8 cellular contexts compared by ENCODE assay signal in genomic region chr2:97663962-97664635, GRCh38. TPM values are rescaled to one million over a fixed set of nuclear protein-coding genes. Genes with fewer than 3 reads are reported as not detected.
DNase-seq lines count a peak whose midpoint lies in the region; ATAC-seq, FAIRE-seq and TF ChIP-seq lines count a peak whose summit lies in the region.

Gene ACTR1B, minus strand, starts transcription at chr2:97664044. Its CDS starts 154 bp downstream, at chr2:97663890.

- peak within 1 kb of the TSS; percentile 91 for H2BK5ac ChIP-seq in IMR-90 (ENCODE audit: low read depth, low read length, poor library complexity, severe bottlenecking)

- H2BK15ac ChIP-seq in IMR-90 (ENCODE audit: low read depth, low read length): peak within 1 kb of the TSS; percentile 37; the same call in 1 of the 3 replicates

- H3K79me1 ChIP-seq in IMR-90 (ENCODE audit: low read depth in 1 of 2, low read length in 2 of 2): peaks cover 12 to 40% of the 10 kb centered on the region in 2 experiments; a peak in 3 of 4 replicates

- in situ Hi-C loops in IMR-90 (cut with MboI; ENCODE audit: low sequenced_read_pairs): loop anchor here (25.0 kb wide), 1 partner anchor 1602 kb away; no protein-coding TSS in a partner anchor

- H2BK120ac ChIP-seq in IMR-90 (ENCODE audit: low read depth, low read length): peak within 1 kb of the TSS; percentile 76

- FAIRE-seq in endothelial cell of umbilical vein (lab: Jason Lieb, UNC): peak; percentile 99

- no TSS peak for BruUV-seq in IMR-90 (replicated peaks; lab: Mats Ljungman, UMichigan)
- no TSS peak for BruUV-seq in OCI-LY7 (replicated peaks; lab: Mats Ljungman, UMichigan)
- BruUV-seq in endothelial cell of umbilical vein (replicated peaks; lab: Mats Ljungman, UMichigan): no TSS peak

- H3K4me1 ChIP-seq in IMR-90 (ENCODE audit: control insufficient read depth, insufficient read depth, low read length) (peaks cover 9% of the 10 kb centered on the region), OCI-LY7 (ENCODE audit: insufficient read depth, low read length, poor library complexity, severe bottlenecking) (peaks cover 16% of the 10 kb centered on the region), endothelial cell of umbilical vein (ENCODE audit: control insufficient read depth, extremely low read depth, insufficient read depth, low read length) (peaks cover 18% of the 10 kb centered on the region)

- peak within 1 kb of the TSS; percentile 94 for H4K91ac ChIP-seq in IMR-90 (ENCODE audit: insufficient read depth, low read depth, low read length)

- H3K79me2 ChIP-seq in OCI-LY7 (ENCODE audit: insufficient read depth, low read depth, low read length) (peaks cover 21% of the 10 kb centered on the region; the same call in 1 of the 2 replicates), endothelial cell of umbilical vein (ENCODE audit: control insufficient read depth, insufficient read depth, low read length) (peaks cover 13% of the 10 kb centered on the region)

- H4K5ac ChIP-seq in IMR-90 (ENCODE audit: low read depth, low read length): peak within 1 kb of the TSS; percentile 72

- ATAC-seq in GM21528 (IDR thresholded peaks at IDR 0.05; ENCODE audit: low FRiP score, unreplicated experiment): peak; percentile 91
- peak; percentile 89 for ATAC-seq in IMR-90 (ENCODE audit: low read depth)

- DNase-seq in DMS114 treated with DMSO at 0.1 percent for 48 hours (lab: John Stamatoyannopoulos, UW; ENCODE audit: unreplicated experiment) (peak; percentile 99), IMR-90 (peak; percentile 98), OCI-LY7 (ENCODE audit: low spot score) (peak; percentile 99), activated T-cell treated with anti-CD3 and anti-CD28 coated beads for 1 hour (ENCODE audit: low read depth) (peak; percentile 92), endothelial cell of umbilical vein (ENCODE audit: low read depth, low spot score) (peak; percentile 99), midbrain (lab: John Stamatoyannopoulos, UW) (peak; percentile 98)
- peak; percentile 95 for DNase-seq in stimulated activated CD8-positive, alpha-beta memory T cell treated with anti-CD3 and anti-CD28 coated beads, Interleukin-2, amount 100 ng/mL, for 1 hour (ENCODE audit: low read depth in 2 of 2)

- H3K9me3 ChIP-seq in IMR-90 (ENCODE audit: control insufficient read depth, insufficient read depth, low read length): no peaks in the 10 kb centered on the region
- H3K9me3 ChIP-seq in OCI-LY7 (ENCODE audit: low read length): no peaks in the 10 kb centered on the region
- no peaks in the 10 kb centered on the region for H3K9me3 ChIP-seq in endothelial cell of umbilical vein (replicated peaks; ENCODE audit: control insufficient read depth, insufficient read depth, low read length)

- H2AK9ac ChIP-seq in IMR-90 (replicated peaks; ENCODE audit: low read depth, low read length, poor library complexity): peak within 1 kb of the TSS; percentile 97

- H3K4me3 ChIP-seq in IMR-90 (ENCODE audit: insufficient read depth, low read depth, low read length) (peak within 1 kb of the TSS; percentile 57), OCI-LY7 (ENCODE audit: low read depth, low read length, poor library complexity, severe bottlenecking) (peak within 1 kb of the TSS; percentile 90), endothelial cell of umbilical vein (replicated peaks in 1 of 3; ENCODE audit: insufficient read depth in 1 of 3, low read depth in 1 of 3, low read length in 3 of 3) (peak within 1 kb of the TSS; percentile 65 to 83 (median 78))

- peak within 1 kb of the TSS; percentile 98 for H3K14ac ChIP-seq in IMR-90 (replicated peaks; ENCODE audit: low read depth, low read length)

- dilution Hi-C loops in IMR-90 (cut with HindIII; ENCODE audit: low sequenced_read_pairs, unreplicated experiment) (no loop called here), endothelial cell of umbilical vein (cut with MboI; ENCODE audit: extremely low pct_ligation_motif_present, low sequenced_read_pairs) (no loop called here)

- POLR2A ChIA-PET in IMR-90 (lab: Charles Lee; ENCODE audit: unreplicated experiment) (interaction anchor here (2.8 kb wide), 1 partner anchor 18 kb away, joined by 15 read pairs; the partner anchor contains the start of gene COX5B), OCI-LY7 (lab: Charles Lee) (interaction anchor here (0.9 to 4.1 kb wide), 7 partner anchors 9 to 266 kb away, joined by 3 to 44 read pairs (median 3); partner anchors contain the start of genes ANKRD36B and COX5B), endothelial cell of umbilical vein (lab: Charles Lee) (interaction anchor here (0.5 to 3.9 kb wide), 7 partner anchors 13 to 189 kb away, joined by 3 to 38 read pairs (median 4); partner anchors contain the start of gene COX5B)

- intact Hi-C loops in IMR-90 (cut with micrococcal nuclease) (loop anchor here (1.0 kb wide), 2 partner anchors 33 to 74 kb away; no protein-coding TSS in a partner anchor), OCI-LY7 (cut with micrococcal nuclease; ENCODE audit: unreplicated experiment) (loop anchor here (1.0 to 2.0 kb wide), 3 partner anchors 19 to 73 kb away; no protein-coding TSS in a partner anchor), endothelial cell of umbilical vein (cut with micrococcal nuclease) (loop anchor here (1.0 kb wide), 3 partner anchors 18 to 74 kb away; partner anchors contain the start of gene COX5B)

- H4K20me1 ChIP-seq in IMR-90 (ENCODE audit: insufficient read depth, low read length): 0 out of 2 replicates have a peak, but pooled peaks cover 8% of the 10 kb centered on the region
- no peaks in the 10 kb centered on the region for H4K20me1 ChIP-seq in OCI-LY7 (ENCODE audit: insufficient read depth, low read length)
- no peaks in the 10 kb centered on the region for H4K20me1 ChIP-seq in endothelial cell of umbilical vein (replicated peaks; ENCODE audit: control insufficient read depth, extremely low read depth, insufficient read depth, low read length)

- peak within 1 kb of the TSS; percentile 83 for H2BK20ac ChIP-seq in IMR-90 (ENCODE audit: low read depth, low read length)

- CTCF ChIA-PET in IMR-90 (lab: Yijun Ruan, JAX) (interaction anchor here (0.6 to 1.5 kb wide), 4 partner anchors 11 to 62 kb away, joined by 3 to 5 read pairs (median 4); no protein-coding TSS in a partner anchor), OCI-LY7 (lab: Charles Lee; ENCODE audit: unreplicated experiment) (interaction anchor here (0.7 to 1.5 kb wide), 2 partner anchors 18 to 34 kb away, joined by 3 to 4 read pairs; partner anchors contain the start of gene COX5B), endothelial cell of umbilical vein (lab: Charles Lee) (interaction anchor here (0.8 to 6.3 kb wide), 16 partner anchors 9 to 721 kb away, joined by 3 to 126 read pairs (median 4); partner anchors contain the start of gene COX5B)

- peak within 1 kb of the TSS; percentile 69 for H2AK5ac ChIP-seq in IMR-90 (ENCODE audit: low read depth, low read length)

- peak within 1 kb of the TSS; percentile 98 for H2AFZ ChIP-seq in IMR-90 (replicated peaks; ENCODE audit: low read length, poor library complexity)
- H2AFZ ChIP-seq in OCI-LY7 (ENCODE audit: low read length): peak within 1 kb of the TSS; percentile 89
- peak within 1 kb of the TSS; percentile 78 for H2AFZ ChIP-seq in endothelial cell of umbilical vein (ENCODE audit: low read depth, low read length)

- WGBS in IMR-90 (ENCODE audit: extremely low coverage in 2 of 2, insufficient read length in 1 of 2), 2 experiments: 2% methylated on average over 18 of the region's 60 CpGs; no CpG with 5 or more reads in 1 of the 2 experiments

- peak; percentile 65 for TF ChIP-seq CTCF in IMR-90 (conservative IDR thresholded peaks at IDR 0.05; ENCODE audit: low read depth, low read length)
- TF ChIP-seq CTCF in OCI-LY7 (conservative IDR thresholded peaks at IDR 0.05; ENCODE audit: low read length): peak; percentile 83
- TF ChIP-seq CTCF in endothelial cell of umbilical vein (IDR thresholded peaks at IDR 0.05; ENCODE audit: extremely low read depth in 1 of 2, insufficient read depth in 1 of 2, low read depth in 1 of 2, low read length in 2 of 2): peak; percentile 55 to 56

- H3K36me3 ChIP-seq in IMR-90 (ENCODE audit: control insufficient read depth, insufficient read depth, low read length) (peaks cover 5% of the 10 kb centered on the region; the same call in 1 of the 2 replicates), OCI-LY7 (ENCODE audit: insufficient read depth, low read length) (peaks cover 14% of the 10 kb centered on the region; the same call in 1 of the 2 replicates), endothelial cell of umbilical vein (ENCODE audit: control insufficient read depth in 2 of 2, extremely low read depth in 1 of 2, insufficient read depth in 2 of 2, low read length in 2 of 2) (no peaks in the 10 kb centered on the region)

- TF ChIP-seq RAD21 in IMR-90 (IDR thresholded peaks at IDR 0.05; ENCODE audit: low read length): peak; percentile 40

- peak within 1 kb of the TSS; percentile 56 to 78 for H4K8ac ChIP-seq in IMR-90 (ENCODE audit: low read depth in 2 of 2, low read length in 2 of 2)

- H3K27me3 ChIP-seq in IMR-90 (ENCODE audit: control insufficient read depth, insufficient read depth, low read length) (no peaks in the 10 kb centered on the region), endothelial cell of umbilical vein (ENCODE audit: control insufficient read depth in 2 of 2, insufficient read depth in 2 of 2, low read length in 2 of 2) (no peaks in the 10 kb centered on the region)

- peak within 1 kb of the TSS; percentile 95 for H3K27ac ChIP-seq in IMR-90 (ENCODE audit: insufficient read depth, low read length)
- H3K27ac ChIP-seq in OCI-LY7 (ENCODE audit: low read depth, low read length, poor library complexity, severe bottlenecking): peak within 1 kb of the TSS; percentile 69
- peak within 1 kb of the TSS; percentile 85 for H3K27ac ChIP-seq in endothelial cell of umbilical vein (ENCODE audit: insufficient read depth, low read depth, low read length)

- H3K4me2 ChIP-seq in IMR-90 (ENCODE audit: low read depth, low read length): peak within 1 kb of the TSS; percentile 96
- H3K4me2 ChIP-seq in OCI-LY7 (ENCODE audit: low read length): peak within 1 kb of the TSS; percentile 93
- H3K4me2 ChIP-seq in endothelial cell of umbilical vein (ENCODE audit: insufficient read depth, low read length): peak within 1 kb of the TSS; percentile 79

- H3K9me1 ChIP-seq in IMR-90 (ENCODE audit: insufficient read depth, low read length) (peaks cover 9% of the 10 kb centered on the region), endothelial cell of umbilical vein (replicated peaks; ENCODE audit: control insufficient read depth, extremely low read depth, insufficient read depth, low read length) (no peaks in the 10 kb centered on the region)

- peak within 1 kb of the TSS; percentile 79 for H3K56ac ChIP-seq in IMR-90 (ENCODE audit: extremely low read depth, insufficient read depth, low read length)

- no peaks in the 10 kb centered on the region for H3K9me2 ChIP-seq in OCI-LY7 (ENCODE audit: insufficient read depth, low read length)

- H3K23ac ChIP-seq in IMR-90 (ENCODE audit: low read depth, low read length): peak within 1 kb of the TSS; percentile 96

- TF ChIP-seq POLR2A in IMR-90 (IDR thresholded peaks at IDR 0.05; ENCODE audit: low read depth, low read length) (peak; percentile 53), endothelial cell of umbilical vein (IDR thresholded peaks at IDR 0.05; ENCODE audit: low read depth, low read length) (peak; percentile 38)

- peak within 1 kb of the TSS; percentile 90 for H3K4ac ChIP-seq in IMR-90 (ENCODE audit: low read depth, low read length)

- H3K18ac ChIP-seq in IMR-90 (ENCODE audit: low read depth, low read length): peak within 1 kb of the TSS; percentile 87

- H3K9ac ChIP-seq in IMR-90 (ENCODE audit: low read depth, low read length) (peak within 1 kb of the TSS; percentile 77), endothelial cell of umbilical vein (replicated peaks; ENCODE audit: extremely low read depth, insufficient read depth, low read length) (peak within 1 kb of the TSS; percentile 95)

RNA-seq across cellular contexts. Expression of gene ACTR1B, which starts in this region (rescaled TPM):
- total RNA-seq in IMR-90 (2012; rRNA removed) (34.2 and 40.5 TPM in 2 replicates), OCI-LY7 (2022) (68.2 and 69.7 TPM in 2 replicates), endothelial cell of umbilical vein (49.8 and 50.2 TPM in 2 replicates)
- polyA plus RNA-seq in IMR-90 (2012; rRNA removed) (62.4 and 68.8 TPM in 2 replicates), endothelial cell of umbilical vein (60.9 and 68.4 TPM in 2 replicates)
- 32.4 and 65.5 TPM in 2 replicates for polyA plus RNA-seq in IMR-90 (2012; cell fraction: cytosol; rRNA removed)
- 129 and 234 TPM in 2 replicates for polyA plus RNA-seq in IMR-90 (2012; cell fraction: nucleus; rRNA removed; ENCODE audit: low replicate concordance)
- total RNA-seq in OCI-LY7 (2014; rRNA removed; shearing (Covaris generic)): 67.8 and 71.2 TPM in 2 replicates
- polyA plus RNA-seq in endothelial cell of umbilical vein (2011; cell fraction: cytosol; rRNA removed): 43.1 and 51.6 TPM in 2 replicates
- 101 and 122 TPM in 2 replicates for polyA plus RNA-seq in endothelial cell of umbilical vein (2011; cell fraction: nucleus; rRNA removed)
- 37.3 and 53.6 TPM in 2 replicates for polyA plus RNA-seq in endothelial cell of umbilical vein (2012)
- 43.7 and 49.1 TPM in 2 replicates for polyA minus RNA-seq in endothelial cell of umbilical vein
- polyA minus RNA-seq in endothelial cell of umbilical vein (2011; cell fraction: cytosol; rRNA and poly(A)+ RNA removed): 30.0 TPM
- 18.6 and 30.5 TPM in 2 replicates for polyA minus RNA-seq in endothelial cell of umbilical vein (2011; cell fraction: nucleus; rRNA and poly(A)+ RNA removed)

Comparison
In these comparisons a context has a peak if more than half of its experiments do, and no peak if none do; other contexts are left out.
1. Peak in every context shown above with its lines: DNase-seq, ATAC-seq, H3K4me3 ChIP-seq and H3K27ac ChIP-seq.